ENCODE assay signal across 8 cellular contexts in genomic region chr2:200454839-200455801, GRCh38. TPM values are rescaled to one million over a fixed set of nuclear protein-coding genes. Genes with fewer than 3 reads are reported as not detected.
DNase-seq lines count a peak whose midpoint lies in the region; ATAC-seq and TF ChIP-seq lines count a peak whose summit lies in the region.

No MANE protein-coding gene starts in this region.

- H3K27me3 Mint-ChIP-seq in osteocyte (ENCODE audit: unreplicated experiment) = no peaks in the 10 kb centered on the region

- H3K36me3 Mint-ChIP-seq in osteocyte (ENCODE audit: unreplicated experiment) = peaks cover 37% of the 10 kb centered on the region

- H3K4me1 Mint-ChIP-seq in osteocyte (ENCODE audit: unreplicated experiment) = no peaks in the 10 kb centered on the region

- TF ChIP-seq CTCF in right atrium auricular region (IDR thresholded peaks at IDR 0.05) (no peak), osteocyte (IDR thresholded peaks at IDR 0.05) (no peak)

- peak overlapping the region in 1 of 2 donors; percentile 55 for H3K27ac ChIP-seq in right atrium auricular region

- H3K36me3 ChIP-seq in right atrium auricular region = peaks cover 10% of the 10 kb centered on the region

- H3K4me3 ChIP-seq in right atrium auricular region = no peak overlapping the region

- H3K9me3 Mint-ChIP-seq in osteocyte (ENCODE audit: unreplicated experiment) = no peaks in the 10 kb centered on the region

- H3K9me3 ChIP-seq in right atrium auricular region = no peaks in the 10 kb centered on the region

- DNase-seq in Right ventricle myocardium inferior (ENCODE audit: missing footprints) (no peak), right atrium auricular region (ENCODE audit: low spot score) (no peak), renal cortical epithelial cell (ENCODE audit: low read depth) (peak; percentile 79), NCI-H748 treated with DMSO at 0.1 percent for 48 hours (lab: John Stamatoyannopoulos, UW) (no peak), osteocyte (ENCODE audit: extremely low spot score, unreplicated experiment) (no peak), mucosa of gallbladder (ENCODE audit: low spot score) (no peak)
- DNase-seq in activated T-cell treated with anti-CD3 and anti-CD28 coated beads, Interleukin-2, amount 50 U/mL, for 48 hours = peak; percentile 53 to 57

- peaks cover 0 to 16% of the 10 kb centered on the region in 2 donors for H3K4me1 ChIP-seq in right atrium auricular region

- intact Hi-C loops in Right ventricle myocardium inferior (cut with DNase I) = no loop called here

- no peak overlapping the region for H3K27ac Mint-ChIP-seq in osteocyte (ENCODE audit: unreplicated experiment)

- H3K27me3 ChIP-seq in right atrium auricular region = no peaks in the 10 kb centered on the region

- ATAC-seq in Right ventricle myocardium inferior (peak; percentile 53), HG02981 (IDR thresholded peaks at IDR 0.05; ENCODE audit: unreplicated experiment) (peak; percentile 88)

- H3K4me3 Mint-ChIP-seq in osteocyte (ENCODE audit: unreplicated experiment) = no peak overlapping the region

RNA-seq across cellular contexts. Expression of gene KCTD18, which starts 54.7 kb away (rescaled TPM):
- total RNA-seq in Right ventricle myocardium inferior = 9.8 TPM
- 10 to 100 TPM; 11.9 to 16.4 TPM for total RNA-seq in right atrium auricular region
- total RNA-seq in renal cortical epithelial cell = 19.5 and 21.9 TPM in 2 replicates
- 18.5 and 19.1 TPM in 2 replicates for total RNA-seq in osteocyte
- total RNA-seq in mucosa of gallbladder = 16.1 TPM

Comparison
In these comparisons a context has a peak if more than half of its experiments do, and no peak if none do; other contexts are left out.
1. DNase-seq: peak in activated T-cell treated with anti-CD3 and anti-CD28 coated beads, Interleukin-2, amount 50 U/mL, for 48 hours (2 of 2) and renal cortical epithelial cell (single experiment); none in Right ventricle myocardium inferior (single experiment), right atrium auricular region (single experiment), NCI-H748 treated with DMSO at 0.1 percent for 48 hours (single experiment), osteocyte (single experiment) and mucosa of gallbladder (single experiment).